In genomic region chr10:26755443-26755903, GRCh38 we compare ENCODE assay signal across 9 cellular contexts. TPM values are rescaled to one million over a fixed set of nuclear protein-coding genes. Genes with fewer than 3 reads are reported as not detected.
DNase-seq lines count a peak whose midpoint lies in the region; ATAC-seq, FAIRE-seq and TF ChIP-seq lines count a peak whose summit lies in the region.
"Had no signal": no experiment of that assay in that cellular context is flagged by ENCODE, and none has a peak within 500 bp of the region (broad histone marks: within the 10 kb centered on the region; RNA-seq: fewer than 3 reads in every experiment).

No MANE protein-coding gene starts in this region.

- CTCF ChIA-PET in activated naive CD4-positive, alpha-beta T cell treated with anti-CD3 and anti-CD28 coated beads, Interleukin-2, amount 10 ng/mL, durations not matched to agents 7 days and 5 days (lab: Charles Lee): interaction anchor here (0.9 to 1.9 kb wide), 2 partner anchors 29 to 32 kb away, joined by 3 to 5 read pairs; no protein-coding TSS in a partner anchor

- no peak overlapping the region for H2AFZ ChIP-seq in hepatocyte

- peak overlapping the region; percentile 2 for H3K27ac Mint-ChIP-seq in activated naive CD4-positive, alpha-beta T cell treated with anti-CD3 and anti-CD28 coated beads, Interleukin-2, amount 50 U/mL, for 24 hours
- no peak overlapping the region for H3K27ac Mint-ChIP-seq in activated naive CD4-positive, alpha-beta T cell treated with anti-CD3 and anti-CD28 coated beads, Interleukin-2, amount 10 ng/mL, durations not matched to agents 7 days and 5 days

- no peak for DNase-seq in activated naive CD4-positive, alpha-beta T cell treated with anti-CD3 and anti-CD28 coated beads, Interleukin-2, amount 10 ng/mL, durations not matched to agents 7 days and 5 days
- DNase-seq in RPMI7951 (ENCODE audit: low read depth): peak; percentile 58
- DNase-seq in hepatocyte (ENCODE audit: low spot score): peak; percentile 23
- no peak for DNase-seq in AG20443 (ENCODE audit: low spot score)
- no peak for DNase-seq in SHP77 treated with DMSO at 0.1 percent for 48 hours (lab: John Stamatoyannopoulos, UW)
- DNase-seq in small intestine: no peak

- peaks cover 4% of the 10 kb centered on the region for H3K4me1 Mint-ChIP-seq in activated naive CD4-positive, alpha-beta T cell treated with anti-CD3 and anti-CD28 coated beads, Interleukin-2, amount 50 U/mL, for 24 hours
- H3K4me1 Mint-ChIP-seq in activated naive CD4-positive, alpha-beta T cell treated with anti-CD3 and anti-CD28 coated beads, Interleukin-2, amount 10 ng/mL, durations not matched to agents 7 days and 5 days: peaks cover 3% of the 10 kb centered on the region

- H3K27ac ChIP-seq in hepatocyte (no peak overlapping the region), small intestine (ENCODE audit: low read depth in 1 of 2, low read length in 1 of 2) (no peak overlapping the region)
- H3K27ac ChIP-seq: C4-2B had no signal

- peak; percentile 80 for ATAC-seq in HG03039 (IDR thresholded peaks at IDR 0.05; ENCODE audit: unreplicated experiment)

- H3K27me3 ChIP-seq in hepatocyte (no peaks in the 10 kb centered on the region), small intestine (ENCODE audit: control insufficient read depth in 2 of 2, insufficient read depth in 2 of 2, low read length in 2 of 2) (no peaks in the 10 kb centered on the region)

- H3K4me3 ChIP-seq in hepatocyte (no peak overlapping the region), small intestine (ENCODE audit: low read depth in 1 of 2, low read length in 2 of 2) (no peak overlapping the region)

- H3K79me2 ChIP-seq in hepatocyte: no peaks in the 10 kb centered on the region

- H3K4me2 ChIP-seq in hepatocyte: no peak overlapping the region

- H3K9me2 ChIP-seq in hepatocyte (replicated peaks; ENCODE audit: insufficient read depth): no peaks in the 10 kb centered on the region

- no peaks in the 10 kb centered on the region for H3K36me3 ChIP-seq in hepatocyte (replicated peaks; ENCODE audit: insufficient read depth, low read depth)
- no peaks in the 10 kb centered on the region for H3K36me3 ChIP-seq in small intestine (ENCODE audit: control insufficient read depth in 2 of 2, insufficient read depth in 2 of 2, low read length in 2 of 2)

- H4K20me1 ChIP-seq in hepatocyte (ENCODE audit: insufficient read depth, poor library complexity, severe bottlenecking): no peaks in the 10 kb centered on the region

- WGBS in hepatocyte (ENCODE audit: low lambda C conversion rate, missing lambda C conversion rate): 61% methylated on average over 4 of the region's 4 CpGs
- 76 to 83% (median 82%) methylated on average over 4 of the region's 4 CpGs for WGBS in small intestine, 3 donors

- FAIRE-seq in small intestine (lab: Jason Lieb, UNC): no peak

- H3K4me1 ChIP-seq in hepatocyte (ENCODE audit: insufficient read depth) (no peaks in the 10 kb centered on the region), small intestine (ENCODE audit: control insufficient read depth in 2 of 2, insufficient read depth in 1 of 2, low read depth in 1 of 2, low read length in 1 of 2) (no peaks in the 10 kb centered on the region)

- peaks cover 3% of the 10 kb centered on the region for H3K36me3 Mint-ChIP-seq in activated naive CD4-positive, alpha-beta T cell treated with anti-CD3 and anti-CD28 coated beads, Interleukin-2, amount 50 U/mL, for 24 hours
- H3K36me3 Mint-ChIP-seq in activated naive CD4-positive, alpha-beta T cell treated with anti-CD3 and anti-CD28 coated beads, Interleukin-2, amount 10 ng/mL, durations not matched to agents 7 days and 5 days: peaks cover 22% of the 10 kb centered on the region

- no peak for TF ChIP-seq CTCF in hepatocyte (IDR thresholded peaks at IDR 0.05; ENCODE audit: poor library complexity)

- H3K27me3 Mint-ChIP-seq in activated naive CD4-positive, alpha-beta T cell treated with anti-CD3 and anti-CD28 coated beads, Interleukin-2, amount 50 U/mL, for 24 hours: no peaks in the 10 kb centered on the region
- H3K27me3 Mint-ChIP-seq in activated naive CD4-positive, alpha-beta T cell treated with anti-CD3 and anti-CD28 coated beads, Interleukin-2, amount 10 ng/mL, durations not matched to agents 7 days and 5 days: no peaks in the 10 kb centered on the region

- H3K9me3 Mint-ChIP-seq in activated naive CD4-positive, alpha-beta T cell treated with anti-CD3 and anti-CD28 coated beads, Interleukin-2, amount 50 U/mL, for 24 hours: no peaks in the 10 kb centered on the region
- no peaks in the 10 kb centered on the region for H3K9me3 Mint-ChIP-seq in activated naive CD4-positive, alpha-beta T cell treated with anti-CD3 and anti-CD28 coated beads, Interleukin-2, amount 10 ng/mL, durations not matched to agents 7 days and 5 days

- H3K4me3 Mint-ChIP-seq in activated naive CD4-positive, alpha-beta T cell treated with anti-CD3 and anti-CD28 coated beads, Interleukin-2, amount 50 U/mL, for 24 hours: no peak overlapping the region
- H3K4me3 Mint-ChIP-seq in activated naive CD4-positive, alpha-beta T cell treated with anti-CD3 and anti-CD28 coated beads, Interleukin-2, amount 10 ng/mL, durations not matched to agents 7 days and 5 days: no peak overlapping the region

- H3K9me3 ChIP-seq in hepatocyte (ENCODE audit: low read depth): no peaks in the 10 kb centered on the region
- no peaks in the 10 kb centered on the region for H3K9me3 ChIP-seq in small intestine (ENCODE audit: control insufficient read depth, low read depth)

RNA-seq across cellular contexts. Expression of gene PDSS1, which starts 58.0 kb away (rescaled TPM):
- total RNA-seq in RPMI7951 (2014; rRNA removed; shearing (Covaris generic)): 18.0 and 21.6 TPM in 2 replicates
- total RNA-seq in hepatocyte: 7.6 and 13.5 TPM in 2 replicates
- polyA plus RNA-seq in hepatocyte (6.1 and 9.7 TPM in 2 replicates), small intestine (10 to 100 TPM; 42.0 to 62.8 (median 48.6) TPM)

Comparison
In these comparisons a context has a peak if more than half of its experiments do, and no peak if none do; other contexts are left out.
1. DNase-seq: peak in RPMI7951 (single experiment) and hepatocyte (single experiment); none in activated naive CD4-positive, alpha-beta T cell treated with anti-CD3 and anti-CD28 coated beads, Interleukin-2, amount 10 ng/mL, durations not matched to agents 7 days and 5 days (single experiment), AG20443 (single experiment), SHP77 treated with DMSO at 0.1 percent for 48 hours (single experiment) and small intestine (single experiment).